In genomic region chr9:90802534-90802933, GRCh38 we compare ENCODE assay signal across 9 cellular contexts. TPM values are rescaled to one million over a fixed set of nuclear protein-coding genes. Genes with fewer than 3 reads are reported as not detected.
DNase-seq lines count a peak whose midpoint lies in the region; ATAC-seq, FAIRE-seq and TF ChIP-seq lines count a peak whose summit lies in the region.
"Had no signal": no experiment of that assay in that cellular context is flagged by ENCODE, and none has a peak within 500 bp of the region (broad histone marks: within the 10 kb centered on the region; RNA-seq: fewer than 3 reads in every experiment).

No MANE protein-coding gene starts in this region.

- H3K4me3 Mint-ChIP-seq in mesothelial cell of epicardium, result peak overlapping the region; percentile 74

- no peak for ATAC-seq in K562
- no peak for ATAC-seq in HG03469 (IDR thresholded peaks at IDR 0.05; ENCODE audit: unreplicated experiment)
- no peak for ATAC-seq in HG02588 (IDR thresholded peaks at IDR 0.05; ENCODE audit: unreplicated experiment)

- intact Hi-C loops in A673 (cut with micrococcal nuclease; ENCODE audit: unreplicated experiment) (no loop called here), K562 (cut with micrococcal nuclease) (no loop called here)

- BruUV-seq in A673 (replicated peaks; lab: Mats Ljungman, UMichigan), result no TSS peak
- no TSS peak for BruUV-seq in K562 (replicated peaks; lab: Mats Ljungman, UMichigan)

- POLR2A ChIA-PET in A673 (lab: Charles Lee; ENCODE audit: low non-redundant PET), result no interaction called here
- POLR2A ChIA-PET in K562 (lab: Yijun Ruan, JAX), result interaction anchor here (1.6 kb wide), 1 partner anchor 13 kb away, joined by 4 read pairs; no protein-coding TSS in a partner anchor

- H3K27me3 ChIP-seq in A673 (replicated peaks; ENCODE audit: insufficient read depth, low read depth, low read length, poor library complexity), result peaks cover 27% of the 10 kb centered on the region
- peaks cover 59% of the 10 kb centered on the region for H3K27me3 ChIP-seq in HUES6 (ENCODE audit: control insufficient read depth, insufficient read depth, low read length)
- no peaks in the 10 kb centered on the region for H3K27me3 ChIP-seq in K562 (ENCODE audit: control insufficient read depth in 2 of 2, insufficient read depth in 2 of 2, low read length in 2 of 2)

- CTCF ChIA-PET in A673 (lab: Charles Lee), result no interaction called here
- CTCF ChIA-PET in K562 (lab: Yijun Ruan, JAX; ENCODE audit: low intra/inter-chr PET ratio), result no interaction called here

- H3K9ac ChIP-seq in HUES6 (ENCODE audit: low read length), result no peak overlapping the region
- peak overlapping the region in 1 of 2 experiments; percentile 66; a peak in 2 of 4 replicates for H3K9ac ChIP-seq in K562 (ENCODE audit: insufficient read depth in 1 of 2, low read depth in 2 of 2, low read length in 2 of 2)

- peak overlapping the region; percentile 78 for H3K4me2 ChIP-seq in K562 (ENCODE audit: insufficient read depth, low read length)

- DNase-seq in A673 (ENCODE audit: low spot score) (no peak), K562 (ENCODE audit: extremely low read depth in 1 of 4, low spot score in 3 of 4) (no peak), mesothelial cell of epicardium (ENCODE audit: low spot score in 2 of 2, unreplicated experiment in 2 of 2) (no peak), T1000 (lab: John Stamatoyannopoulos, UW) (no peak)
- DNase-seq in activated naive CD4-positive, alpha-beta T cell (lab: John Stamatoyannopoulos, UW), result no peak
- DNase-seq: stimulated activated CD4-positive, alpha-beta T cell treated with anti-CD3 and anti-CD28 coated beads, Interleukin-4, amount 100 ng/mL, for 24 hours had no signal

- TF ChIP-seq RAD21 in K562 (CRISPR knock-in tag; conservative IDR thresholded peaks at IDR 0.05 in 1 of 2, IDR thresholded peaks at IDR 0.05 in 1 of 2), result no peak

- H3K9me3 Mint-ChIP-seq in mesothelial cell of epicardium, result no peaks in the 10 kb centered on the region

- H3K4me1 ChIP-seq in A673 (ENCODE audit: insufficient read depth, low read length, poor library complexity, severe bottlenecking) (peaks cover 36% of the 10 kb centered on the region), HUES6 (ENCODE audit: control insufficient read depth, insufficient read depth, low read length) (no peaks in the 10 kb centered on the region), K562 (replicated peaks in 1 of 2; ENCODE audit: control insufficient read depth in 2 of 2, insufficient read depth in 2 of 2, low read length in 2 of 2) (peaks cover 11 to 16% of the 10 kb centered on the region in 2 experiments)

- peak overlapping the region; percentile 78 for H2AFZ ChIP-seq in K562 (ENCODE audit: low read depth, low read length)

- H3K9me1 ChIP-seq in K562 (ENCODE audit: control insufficient read depth, insufficient read depth, low read length), result no peaks in the 10 kb centered on the region

- no peak for TF ChIP-seq POLR2A in K562 (conservative IDR thresholded peaks at IDR 0.05)

- H3K36me3 Mint-ChIP-seq in mesothelial cell of epicardium, result no peaks in the 10 kb centered on the region

- no peak overlapping the region for H3K27ac Mint-ChIP-seq in mesothelial cell of epicardium

- H3K9me3 ChIP-seq in A673 (ENCODE audit: low read depth, low read length, poor library complexity, severe bottlenecking) (no peaks in the 10 kb centered on the region), HUES6 (ENCODE audit: control insufficient read depth, insufficient read depth, low read depth, low read length) (no peaks in the 10 kb centered on the region), K562 (replicated peaks; ENCODE audit: control insufficient read depth, insufficient read depth, low read depth, low read length) (no peaks in the 10 kb centered on the region)

- H3K4me1 Mint-ChIP-seq in mesothelial cell of epicardium, result peaks cover 19% of the 10 kb centered on the region

- TF ChIP-seq EP300 in K562 (IDR thresholded peaks at IDR 0.05; ENCODE audit: low read length), result no peak

- no peak for FAIRE-seq in K562 (lab: Jason Lieb, UNC)

- no peaks in the 10 kb centered on the region for H4K20me1 ChIP-seq in K562 (replicated peaks; ENCODE audit: control insufficient read depth, insufficient read depth, low read length)

- H3K27me3 Mint-ChIP-seq in mesothelial cell of epicardium (ENCODE audit: low read depth), result peaks cover 78% of the 10 kb centered on the region

- peak overlapping the region; percentile 53 for H3K4me3 ChIP-seq in A673 (ENCODE audit: low read depth, low read length, poor library complexity, severe bottlenecking)
- H3K4me3 ChIP-seq in HUES6 (ENCODE audit: low read depth, low read length), result peak overlapping the region; percentile 87
- H3K4me3 ChIP-seq in K562, result peak overlapping the region; percentile 51

- WGBS in K562 (ENCODE audit: insufficient coverage, low coverage, missing lambda C conversion rate), result 0% methylated on average over 1 of the region's 3 CpGs

- H3K36me3 ChIP-seq in A673 (ENCODE audit: insufficient read depth, low read length, poor library complexity, severe bottlenecking) (no peaks in the 10 kb centered on the region), HUES6 (ENCODE audit: control insufficient read depth, insufficient read depth, low read length) (no peaks in the 10 kb centered on the region), K562 (ENCODE audit: control insufficient read depth, insufficient read depth, low read length) (peaks cover 4% of the 10 kb centered on the region)

- in situ Hi-C loops in K562 (cut with MboI), result no loop called here

- peak overlapping the region; percentile 74 for H3K27ac ChIP-seq in A673 (ENCODE audit: low read depth, low read length, poor library complexity, severe bottlenecking)
- no peak overlapping the region for H3K27ac ChIP-seq in HUES6 (ENCODE audit: low read depth, low read length)
- H3K27ac ChIP-seq in K562 (ENCODE audit: extremely low read depth, low read depth, low read length), result peak overlapping the region; percentile 78; the same call in 2 of the 3 replicates

- peaks cover 48% of the 10 kb centered on the region for H3K79me2 ChIP-seq in K562 (ENCODE audit: control insufficient read depth, insufficient read depth, low read length)

- TF ChIP-seq CTCF in A673 (conservative IDR thresholded peaks at IDR 0.05; ENCODE audit: low read depth, low read length), result no peak
- TF ChIP-seq CTCF in K562 (IDR thresholded peaks at IDR 0.05 in 2 of 3, conservative IDR thresholded peaks at IDR 0.05 in 1 of 3; ENCODE audit: insufficient read depth in 2 of 3, low read depth in 1 of 3, low read length in 3 of 3), result no peak
- TF ChIP-seq CTCF in mesothelial cell of epicardium (IDR thresholded peaks at IDR 0.05; ENCODE audit: unreplicated experiment), result no peak

TF ChIP-seq in K562, 482 proteins besides CTCF, POLR2A, EP300 and RAD21:
- TF ChIP-seq MEIS2 (IDR thresholded peaks at IDR 0.05; ENCODE audit: partially characterized antibody) (no peak), TFE3 (CRISPR knock-in tag; IDR thresholded peaks at IDR 0.05) (no peak), SP1 (CRISPR knock-in tag; IDR thresholded peaks at IDR 0.05) (no peak), ZNF316 (IDR thresholded peaks at IDR 0.05) (0 out of 2 replicates have a peak, but pooled peaks have one; percentile 2), HCFC1 (IDR thresholded peaks at IDR 0.05; ENCODE audit: low read depth, low read length) (no peak), ZNF140 (CRISPR knock-in tag; IDR thresholded peaks at IDR 0.05) (no peak), NFYB (IDR thresholded peaks at IDR 0.05; ENCODE audit: extremely low read depth, insufficient read length) (no peak), ZEB2 (IDR thresholded peaks at IDR 0.05) (no peak), MBD2 (IDR thresholded peaks at IDR 0.05; ENCODE audit: borderline replicate concordance, low read depth) (no peak)

RNA-seq across cellular contexts. Expression of gene SYK, which starts 0.9 kb away (rescaled TPM):
- total RNA-seq in A673 (2021), result 14.9 and 21.5 TPM in 2 replicates
- total RNA-seq in K562 (2011; cell fraction: chromatin; rRNA removed; ENCODE audit: low replicate concordance), result 4.8 and 11.2 TPM in 2 replicates
- 2.7 and 3.3 TPM in 2 replicates for total RNA-seq in K562 (2011; cell fraction: nucleolus; rRNA removed)
- total RNA-seq in K562 (2011; cell fraction: nucleoplasm; rRNA removed), result 3.5 and 6.7 TPM in 2 replicates
- total RNA-seq in K562 (2014; rRNA removed), result 16.7 and 19.4 TPM in 2 replicates
- total RNA-seq in K562 (2014; rRNA removed; fragmentation: Illumina TruSeq; extraction: Trizol), result 16.7 and 17.0 TPM in 2 replicates
- 23.0 and 23.8 TPM in 2 replicates for total RNA-seq in K562 (2015; rRNA removed; fragmentation: Illumina TruSeq; extraction: Trizol)
- 29.4 and 32.7 TPM in 2 replicates for total RNA-seq in K562 (2021)
- polyA plus RNA-seq in K562 (2011; rRNA removed), result 3.9 and 7.3 TPM in 2 replicates
- 3.2 and 8.5 TPM in 2 replicates for polyA plus RNA-seq in K562 (2011; cell fraction: cytosol; rRNA removed)
- 4.1 and 6.2 TPM in 2 replicates for polyA plus RNA-seq in K562 (2011; cell fraction: nucleus; rRNA removed)
- polyA plus RNA-seq in K562 (2012), result 18.2 and 30.5 TPM in 2 replicates
- 17.6 and 20.3 TPM in 2 replicates for polyA plus RNA-seq in K562 (2014; fragmentation: Illumina TruSeq; extraction: Trizol)
- 1 to 10 TPM; 5.6 to 6.7 TPM for polyA plus RNA-seq in K562 (2014; fragmentation: Nextera tagmentation; extraction: Ambion mirVana)
- polyA plus RNA-seq in K562 (2014; rRNA removed), result 12.3 and 13.0 TPM in 2 replicates
- polyA minus RNA-seq in K562 (2011; rRNA and poly(A)+ RNA removed), result 4.1 and 9.6 TPM in 2 replicates
- 3.1 and 23.8 TPM in 2 replicates for polyA minus RNA-seq in K562 (2011; cell fraction: cytosol; rRNA and poly(A)+ RNA removed)
- 1.9 and 7.8 TPM in 2 replicates for polyA minus RNA-seq in K562 (2011; cell fraction: nucleus; rRNA and poly(A)+ RNA removed)
- total RNA-seq in mesothelial cell of epicardium, result 3.3 to 3.9 TPM (median 3.8 TPM) in 3 replicates
